10 cellular contexts compared by ENCODE assay signal in the genomic region with DNA sequence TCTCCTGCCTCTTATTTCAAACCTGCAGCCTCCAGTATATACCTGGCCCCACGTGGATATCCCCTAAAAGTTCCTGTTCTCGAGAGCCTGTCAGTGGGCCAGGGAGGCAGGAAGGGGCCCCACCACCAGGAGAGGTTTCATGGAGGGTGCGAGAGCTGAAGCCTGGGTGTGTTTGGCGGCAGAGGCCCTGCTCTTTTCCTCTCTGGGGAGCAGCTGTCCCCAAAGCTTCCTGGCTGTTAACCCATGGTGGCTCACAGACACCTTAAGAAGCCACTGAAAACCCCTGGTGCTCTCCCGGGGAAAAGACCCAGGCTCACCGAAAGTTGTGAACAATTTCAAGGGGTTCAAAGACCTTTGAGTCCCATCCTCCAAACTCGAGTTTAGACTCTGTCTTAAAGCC. TPM values are rescaled to one million over a fixed set of nuclear protein-coding genes. Genes with fewer than 3 reads are reported as not detected.
DNase-seq lines count a peak whose midpoint lies in the region; ATAC-seq, FAIRE-seq and TF ChIP-seq lines count a peak whose summit lies in the region.
"Had no signal": no experiment of that assay in that cellular context is flagged by ENCODE, and none has a peak within 500 bp of the region (broad histone marks: within the 10 kb centered on the region; RNA-seq: fewer than 3 reads in every experiment).

No MANE protein-coding gene starts in this region.

- no peak for TF ChIP-seq CTCF in OCI-LY1 (IDR thresholded peaks at IDR 0.05; ENCODE audit: low read length)

- peaks cover 12% of the 10 kb centered on the region for H3K4me1 ChIP-seq in OCI-LY1 (ENCODE audit: insufficient read depth, low read length, severe bottlenecking)
- H3K4me1 ChIP-seq: prostate gland had no signal

- H3F3A ChIP-seq in OCI-LY1 (ENCODE audit: insufficient read depth, low read length), result no peaks in the 10 kb centered on the region

- no peaks in the 10 kb centered on the region for H4K20me1 ChIP-seq in OCI-LY1 (ENCODE audit: insufficient read depth, low read length)

- H3K9me3 ChIP-seq in OCI-LY1 (ENCODE audit: low read length), result no peaks in the 10 kb centered on the region
- H3K9me3 ChIP-seq: gastrocnemius medialis, prostate gland had no signal

- DNase-seq in COLO668 (lab: John Stamatoyannopoulos, UW; ENCODE audit: unreplicated experiment) (peak; percentile 3), frontal cortex (ENCODE audit: low spot score in 2 of 2) (no peak), NCI-H146 (lab: John Stamatoyannopoulos, UW) (no peak), NCI-H748 treated with DMSO at 0.1 percent for 48 hours (lab: John Stamatoyannopoulos, UW) (no peak)
- DNase-seq in activated CD8-positive, alpha-beta memory T cell treated with anti-CD3 and anti-CD28 coated beads for 24 hours, result no peak
- DNase-seq: gastrocnemius medialis had no signal

- no peaks in the 10 kb centered on the region for H3K36me3 ChIP-seq in OCI-LY1 (ENCODE audit: insufficient read depth, low read length)
- H3K36me3 ChIP-seq: gastrocnemius medialis, prostate gland had no signal

- no peaks in the 10 kb centered on the region for H3K27me3 ChIP-seq in OCI-LY1 (ENCODE audit: insufficient read depth, low read length)
- H3K27me3 ChIP-seq: gastrocnemius medialis had no signal

- peak overlapping the region; percentile 71; the same call in 1 of the 2 replicates for H3K4me2 ChIP-seq in OCI-LY1 (ENCODE audit: low read length)

- H3K4me3 ChIP-seq in OCI-LY1 (ENCODE audit: low read depth, low read length, poor library complexity, severe bottlenecking), result no peak overlapping the region
- peak overlapping the region; percentile 76 for H3K4me3 ChIP-seq in iPS-11a (ENCODE audit: low read depth, low read length)

- H2AFZ ChIP-seq in OCI-LY1 (ENCODE audit: low read length), result no peak overlapping the region

- ATAC-seq in GM21390 (IDR thresholded peaks at IDR 0.05; ENCODE audit: unreplicated experiment), result peak; percentile 46
- ATAC-seq: gastrocnemius medialis had no signal

- H3K79me2 ChIP-seq in OCI-LY1 (ENCODE audit: insufficient read depth, low read length), result no peaks in the 10 kb centered on the region

- H3K9me2 ChIP-seq in OCI-LY1 (ENCODE audit: low read depth, low read length), result no peaks in the 10 kb centered on the region

- H3K9ac ChIP-seq in OCI-LY1 (ENCODE audit: low read length), result no peak overlapping the region

- no peak overlapping the region for H3K27ac ChIP-seq in OCI-LY1 (ENCODE audit: low read depth, low read length, poor library complexity, severe bottlenecking)

- FAIRE-seq in frontal cortex (lab: Jason Lieb, UNC), result no peak

RNA-seq across cellular contexts. Expression of gene PRRT3, which starts 1.1 kb away (rescaled TPM):
- total RNA-seq in frontal cortex, result 4.1 TPM

RNA-seq across cellular contexts. Expression of gene CRELD1, which starts 17.5 kb away (rescaled TPM):
- 15.5 TPM for total RNA-seq in frontal cortex

RNA-seq across cellular contexts. Expression of gene IL17RC, which starts 34.2 kb away (rescaled TPM):
- total RNA-seq in frontal cortex, result 2.4 TPM

RNA-seq across cellular contexts. Expression of gene EMC3, which starts 35.5 kb away (rescaled TPM):
- total RNA-seq in frontal cortex, result 33.0 TPM

RNA-seq across cellular contexts. Expression of gene IL17RE, which starts 48.5 kb away (rescaled TPM):
- total RNA-seq in frontal cortex, result under 0.01 TPM
